ENCODE assay signal across 21 cellular contexts in genomic region chr6:43593938-43594337, GRCh38. TPM values are rescaled to one million over a fixed set of nuclear protein-coding genes. Genes with fewer than 3 reads are reported as not detected.
A peak's percentile ranks its signal among the peaks of the same experiment; 100 is the strongest.
DNase-seq lines count a peak whose midpoint lies in the region; ATAC-seq and TF ChIP-seq lines count a peak whose summit lies in the region.
"Had no signal": no experiment of that assay in that cellular context is flagged by ENCODE, and none has a peak within 500 bp of the region (broad histone marks: within the 10 kb centered on the region; RNA-seq: fewer than 3 reads in every experiment).

No MANE protein-coding gene starts in this region.

- no peak for ATAC-seq in HG03139 (IDR thresholded peaks at IDR 0.05; ENCODE audit: unreplicated experiment)
- ATAC-seq in natural killer cell treated with Interleukin-12 subunit alpha and Interleukin-12 subunit beta and Interleukin-15 and Interleukin-18, amount 100 ng/mL, for 72 hours = no peak
- ATAC-seq: GM12878, HCT116 had no signal

- H3K4me3 ChIP-seq in adipocyte (ENCODE audit: low read length) (no peak overlapping the region), fibroblast of villous mesenchyme (ENCODE audit: low read depth, low read length) (no peak overlapping the region)
- H3K4me3 ChIP-seq: BLaER1 treated with 17β-estradiol and CSF1 and Interleukin-3, amounts not matched to agents 10 nM and 100 nM; GM12878; GM23248 had no signal

- no peaks in the 10 kb centered on the region for H3K27me3 ChIP-seq in adipocyte (replicated peaks; ENCODE audit: control insufficient read depth, insufficient read depth, low read length)
- H3K27me3 ChIP-seq: BE2C; BLaER1 treated with 17β-estradiol and CSF1 and Interleukin-3, amounts not matched to agents 10 nM and 100 nM had no signal

- H3K9ac ChIP-seq in adipocyte (ENCODE audit: low read length) = no peak overlapping the region
- H3K9ac ChIP-seq: BLaER1 treated with 17β-estradiol and CSF1 and Interleukin-3, amounts not matched to agents 10 nM and 100 nM; GM23248 had no signal

- DNase-seq in adipocyte (ENCODE audit: low read depth) = peak; percentile 45
- peak; percentile 52 for DNase-seq in dedifferentiated amniotic fluid mesenchymal stem cell (ENCODE audit: extremely low spot score)
- peak; percentile 41 for DNase-seq in fibroblast of villous mesenchyme (ENCODE audit: low read depth)
- no peak for DNase-seq in AG20443 (ENCODE audit: low spot score)
- DNase-seq in natural killer cell treated with Interleukin-12 subunit alpha and Interleukin-12 subunit beta and Interleukin-15 and Interleukin-18, amount 100 ng/mL, for 72 hours (ENCODE audit: low spot score) = no peak
- DNase-seq: BE2C; CD4-positive, alpha-beta T cell; CD8-positive, alpha-beta memory T cell; DMS 273 treated with DMSO at 0.1 percent for 48 hours; DMS79; EL; GDM1; GM23248; H9 had no signal

- TF ChIP-seq CTCF in fibroblast of villous mesenchyme (IDR thresholded peaks at IDR 0.05; ENCODE audit: insufficient read depth, low read depth, low read length) = no peak

- no peaks in the 10 kb centered on the region for H3K9me3 Mint-ChIP-seq in natural killer cell treated with Interleukin-12 subunit alpha and Interleukin-12 subunit beta and Interleukin-15 and Interleukin-18, amount 100 ng/mL, for 72 hours
- H3K9me3 Mint-ChIP-seq: CD4-positive, alpha-beta T cell; CD8-positive, alpha-beta memory T cell; H9 had no signal

- peaks cover 54% of the 10 kb centered on the region for H3K36me3 ChIP-seq in adipocyte (ENCODE audit: control insufficient read depth, insufficient read depth, low read length, severe bottlenecking)

- no peak overlapping the region for H3K4me3 Mint-ChIP-seq in natural killer cell treated with Interleukin-12 subunit alpha and Interleukin-12 subunit beta and Interleukin-15 and Interleukin-18, amount 100 ng/mL, for 72 hours
- H3K4me3 Mint-ChIP-seq: CD14-positive monocyte; CD4-positive, alpha-beta T cell; CD8-positive, alpha-beta memory T cell; H9 had no signal

- H3K9me3 ChIP-seq in adipocyte (ENCODE audit: control insufficient read depth, low read length) = no peaks in the 10 kb centered on the region
- H3K9me3 ChIP-seq: BE2C; BLaER1 treated with 17β-estradiol and CSF1 and Interleukin-3, amounts not matched to agents 10 nM and 100 nM had no signal

- no peaks in the 10 kb centered on the region for H3K36me3 Mint-ChIP-seq in natural killer cell treated with Interleukin-12 subunit alpha and Interleukin-12 subunit beta and Interleukin-15 and Interleukin-18, amount 100 ng/mL, for 72 hours

- peaks cover 6% of the 10 kb centered on the region for H3K4me1 ChIP-seq in adipocyte (ENCODE audit: control insufficient read depth, insufficient read depth, low read length)
- H3K4me1 ChIP-seq: BE2C; BLaER1 treated with 17β-estradiol and CSF1 and Interleukin-3, amounts not matched to agents 10 nM and 100 nM had no signal

- no peak overlapping the region for H3K27ac Mint-ChIP-seq in natural killer cell treated with Interleukin-12 subunit alpha and Interleukin-12 subunit beta and Interleukin-15 and Interleukin-18, amount 100 ng/mL, for 72 hours
- H3K27ac Mint-ChIP-seq: CD14-positive monocyte; CD4-positive, alpha-beta T cell; H9 had no signal

- no peaks in the 10 kb centered on the region for H3K27me3 Mint-ChIP-seq in natural killer cell treated with Interleukin-12 subunit alpha and Interleukin-12 subunit beta and Interleukin-15 and Interleukin-18, amount 100 ng/mL, for 72 hours
- H3K27me3 Mint-ChIP-seq: CD4-positive, alpha-beta T cell; CD8-positive, alpha-beta memory T cell had no signal

- no peaks in the 10 kb centered on the region for H3K4me1 Mint-ChIP-seq in natural killer cell treated with Interleukin-12 subunit alpha and Interleukin-12 subunit beta and Interleukin-15 and Interleukin-18, amount 100 ng/mL, for 72 hours (ENCODE audit: low read depth in 2 of 2)
- H3K4me1 Mint-ChIP-seq: CD14-positive monocyte, H9 had no signal

RNA-seq across cellular contexts. Expression of gene POLH, which starts 18.0 kb away (rescaled TPM):
- 20.0 and 40.6 TPM in 2 replicates for total RNA-seq in fibroblast of villous mesenchyme
- total RNA-seq in natural killer cell treated with Interleukin-12 subunit alpha and Interleukin-12 subunit beta and Interleukin-15 and Interleukin-18, amount 100 ng/mL, for 72 hours = 10 to 100 TPM; 25.6 to 53.4 TPM

RNA-seq across cellular contexts. Expression of gene XPO5, which starts 18.1 kb away (rescaled TPM):
- total RNA-seq in fibroblast of villous mesenchyme = 28.0 and 43.2 TPM in 2 replicates
- total RNA-seq in natural killer cell treated with Interleukin-12 subunit alpha and Interleukin-12 subunit beta and Interleukin-15 and Interleukin-18, amount 100 ng/mL, for 72 hours = 100 to 1,000 TPM in 1 of 2 donors, 10 to 100 TPM in 1; 80.0 to 178 TPM

RNA-seq across cellular contexts. Expression of gene GTPBP2, which starts 35.1 kb away (rescaled TPM):
- total RNA-seq in fibroblast of villous mesenchyme = 50.1 and 69.9 TPM in 2 replicates
- total RNA-seq in natural killer cell treated with Interleukin-12 subunit alpha and Interleukin-12 subunit beta and Interleukin-15 and Interleukin-18, amount 100 ng/mL, for 72 hours = 100 to 1,000 TPM in 1 of 2 donors, 10 to 100 TPM in 1; 85.4 to 116 TPM

RNA-seq across cellular contexts. Expression of gene MAD2L1BP, which starts 41.7 kb away (rescaled TPM):
- total RNA-seq in fibroblast of villous mesenchyme = 18.0 and 20.7 TPM in 2 replicates
- 10 to 100 TPM; 37.1 to 39.7 TPM for total RNA-seq in natural killer cell treated with Interleukin-12 subunit alpha and Interleukin-12 subunit beta and Interleukin-15 and Interleukin-18, amount 100 ng/mL, for 72 hours

RNA-seq across cellular contexts. Expression of gene RSPH9, which starts 50.9 kb away (rescaled TPM):
- 0.86 and 0.97 TPM in 2 replicates for total RNA-seq in fibroblast of villous mesenchyme
- total RNA-seq in natural killer cell treated with Interleukin-12 subunit alpha and Interleukin-12 subunit beta and Interleukin-15 and Interleukin-18, amount 100 ng/mL, for 72 hours = not detected
- total RNA-seq: A172; CD4-positive, alpha-beta T cell; CD8-positive, alpha-beta memory T cell; GM12878; H4 had no signal

Comparison
In these comparisons a context has a peak if more than half of its experiments do, and no peak if none do; other contexts are left out.
1. DNase-seq: peak in adipocyte (single experiment), dedifferentiated amniotic fluid mesenchymal stem cell (single experiment) and fibroblast of villous mesenchyme (single experiment); none in AG20443 (single experiment) and natural killer cell treated with Interleukin-12 subunit alpha and Interleukin-12 subunit beta and Interleukin-15 and Interleukin-18, amount 100 ng/mL, for 72 hours (single experiment).